In the genomic region with DNA sequence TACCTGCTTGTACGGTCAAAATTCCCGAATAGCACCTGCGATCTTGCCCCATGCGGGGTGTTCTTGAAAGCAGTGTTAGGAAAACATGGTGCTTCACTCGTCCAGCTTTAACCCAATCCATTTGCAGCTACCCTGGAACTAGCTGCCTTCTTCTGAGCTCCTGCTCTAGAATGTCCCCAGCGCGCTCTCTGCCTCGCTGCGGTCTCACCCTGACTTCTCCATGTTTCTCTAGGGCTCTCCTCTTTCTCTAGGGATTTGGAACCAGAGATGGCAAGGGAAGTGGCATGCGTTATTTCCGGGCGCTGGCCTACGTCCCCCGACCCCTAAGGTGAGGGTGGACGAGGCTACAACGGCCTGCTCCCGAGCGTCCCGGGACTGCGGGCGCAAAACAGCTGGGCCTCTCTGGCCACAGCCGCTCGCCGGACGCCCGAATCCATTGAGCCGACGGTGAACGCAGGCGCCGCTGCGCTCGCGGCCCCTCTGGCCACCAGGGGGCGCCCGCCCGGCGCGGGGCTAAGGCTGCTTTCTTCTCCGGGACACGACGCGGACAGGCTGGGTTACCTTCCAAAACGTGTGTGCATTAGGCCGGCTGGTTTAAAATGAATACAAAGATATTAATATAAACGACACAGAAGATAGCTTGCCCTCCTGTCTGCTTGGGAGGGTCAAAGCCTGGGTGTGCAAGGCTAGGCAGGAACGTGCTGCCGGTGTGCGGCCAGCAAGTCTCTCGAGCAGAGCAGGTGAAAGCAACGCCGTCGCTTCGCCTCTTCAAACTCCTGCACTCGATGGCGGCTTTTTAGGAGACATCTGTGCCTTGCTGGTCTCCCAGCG, we compare ENCODE assay signal across 8 cellular contexts. TPM values are rescaled to one million over a fixed set of nuclear protein-coding genes. Genes with fewer than 3 reads are reported as not detected.
DNase-seq lines count a peak whose midpoint lies in the region; ATAC-seq and TF ChIP-seq lines count a peak whose summit lies in the region.

No MANE protein-coding gene starts in this region.

- in situ Hi-C loops in SK-MEL-5 (cut with HindIII; ENCODE audit: low pct_unique_long_range_greater_than_20kb, low sequenced_read_pairs) = no loop called here

- no peaks in the 10 kb centered on the region for H3K36me3 Mint-ChIP-seq in activated naive CD8-positive, alpha-beta T cell treated with anti-CD3 and anti-CD28 coated beads for 36 hours

- H3K27me3 ChIP-seq in ovary (no peaks in the 10 kb centered on the region), upper lobe of left lung (no peaks in the 10 kb centered on the region)

- TF ChIP-seq EP300 in ovary (IDR thresholded peaks at IDR 0.05) = no peak
- no peak for TF ChIP-seq EP300 in upper lobe of left lung (IDR thresholded peaks at IDR 0.05)

- H3K9me3 ChIP-seq in ovary = no peaks in the 10 kb centered on the region
- no peaks in the 10 kb centered on the region for H3K9me3 ChIP-seq in upper lobe of left lung

- TF ChIP-seq CTCF in ovary (IDR thresholded peaks at IDR 0.05) (peak; percentile 88 to 100 (median 89)), upper lobe of left lung (IDR thresholded peaks at IDR 0.05) (peak; percentile 94 to 97 (median 96))

- ATAC-seq in GM21515 (IDR thresholded peaks at IDR 0.05; ENCODE audit: unreplicated experiment) = peak; percentile 72
- ATAC-seq in Right ventricle myocardium superior (ENCODE audit: poor library complexity) = peak; percentile 69
- peak; percentile 81 to 84 for ATAC-seq in upper lobe of left lung (ENCODE audit: low FRiP score in 2 of 2)

- H3K4me3 ChIP-seq in ovary = peak overlapping the region; percentile 64
- peak overlapping the region in 3 of 4 donors; percentile 72 to 90 (median 81) for H3K4me3 ChIP-seq in upper lobe of left lung

- H3K27ac ChIP-seq in ovary = peak overlapping the region; percentile 57 to 85
- peak overlapping the region; percentile 94 to 96 (median 96) for H3K27ac ChIP-seq in upper lobe of left lung

- DNase-seq in DMS153 (lab: John Stamatoyannopoulos, UW) = peak; percentile 50
- DNase-seq in HuH-7.5 (ENCODE audit: low spot score) = peak; percentile 58
- peak; percentile 81 for DNase-seq in SK-MEL-5 (ENCODE audit: low read depth, low spot score)
- peak; percentile 76 for DNase-seq in activated naive CD8-positive, alpha-beta T cell treated with anti-CD3 and anti-CD28 coated beads for 36 hours
- peak; percentile 94 for DNase-seq in Right ventricle myocardium superior
- DNase-seq in ovary = peak; percentile 74 to 89 (median 82)
- DNase-seq in upper lobe of left lung = peak; percentile 90 to 98

- intact Hi-C loops in Right ventricle myocardium superior (cut with DNase I) (loop anchor here (5.0 kb wide), 1 partner anchor 565 kb away; no protein-coding TSS in a partner anchor), ovary (cut with DNase I) (loop anchor here in 2 of 4 donors (5.0 to 10.0 kb wide), 2 partner anchors 210 to 668 kb away; no protein-coding TSS in a partner anchor)

- H3K4me3 Mint-ChIP-seq in activated naive CD8-positive, alpha-beta T cell treated with anti-CD3 and anti-CD28 coated beads for 36 hours = peak overlapping the region; percentile 61

- peaks cover 58% of the 10 kb centered on the region for H3K27me3 Mint-ChIP-seq in activated naive CD8-positive, alpha-beta T cell treated with anti-CD3 and anti-CD28 coated beads for 36 hours

- H3K27ac Mint-ChIP-seq in activated naive CD8-positive, alpha-beta T cell treated with anti-CD3 and anti-CD28 coated beads for 36 hours = no peak overlapping the region

- H3K9me3 Mint-ChIP-seq in activated naive CD8-positive, alpha-beta T cell treated with anti-CD3 and anti-CD28 coated beads for 36 hours = no peaks in the 10 kb centered on the region

- H3K4me1 Mint-ChIP-seq in activated naive CD8-positive, alpha-beta T cell treated with anti-CD3 and anti-CD28 coated beads for 36 hours = peaks cover 12% of the 10 kb centered on the region

- TF ChIP-seq POLR2A in ovary (IDR thresholded peaks at IDR 0.05) (no peak), upper lobe of left lung (IDR thresholded peaks at IDR 0.05) (peak in 2 of 4 donors; percentile 49 to 68)

- 1 to 2% (median 1%) methylated on average over 55 to 57 of the region's 57 CpGs for WGBS in ovary, 3 donors
- WGBS in upper lobe of left lung, 2 donors = 2% methylated on average over 19 to 57 of the region's 57 CpGs

- H3K36me3 ChIP-seq in ovary (no peaks in the 10 kb centered on the region), upper lobe of left lung (no peaks in the 10 kb centered on the region)

- H3K4me1 ChIP-seq in ovary (ENCODE audit: insufficient read depth) (no peaks in the 10 kb centered on the region), upper lobe of left lung (peaks cover 6 to 33% (median 17%) of the 10 kb centered on the region in 4 donors)

RNA-seq across cellular contexts. Expression of gene SPRY2, which starts 1.8 kb away (rescaled TPM):
- 90.2 and 91.0 TPM in 2 replicates for total RNA-seq in SK-MEL-5 (2014; rRNA removed; shearing (Covaris generic))
- polyA plus RNA-seq in SK-MEL-5 (2015; cell fraction: cytosol; rRNA removed) = 220 and 279 TPM in 2 replicates
- polyA plus RNA-seq in SK-MEL-5 (2015; cell fraction: nucleus; rRNA removed) = 240 and 249 TPM in 2 replicates
- under 1 TPM; 0.33 to 0.44 TPM for total RNA-seq in activated naive CD8-positive, alpha-beta T cell treated with anti-CD3 and anti-CD28 coated beads for 36 hours
- total RNA-seq in Right ventricle myocardium superior (35.8 TPM), ovary (10 to 100 TPM; 11.5 to 23.6 (median 16.5) TPM), upper lobe of left lung (10 to 100 TPM; 19.3 to 76.3 (median 50.9) TPM)
- 10 to 100 TPM; 13.6 to 28.5 TPM for polyA plus RNA-seq in ovary

Comparison
In these comparisons a context has a peak if more than half of its experiments do, and no peak if none do; other contexts are left out.
1. Peak in every context shown above with its lines: DNase-seq, ATAC-seq, H3K4me3 ChIP-seq and H3K27ac ChIP-seq.
2. RNA of gene SPRY2, which starts 1.8 kb away (total RNA-seq): 90.2 to 91.0 TPM in SK-MEL-5, 19.3 to 76.3 TPM in upper lobe of left lung, 35.8 TPM in Right ventricle myocardium superior (single experiment) and 11.5 to 23.6 TPM in ovary; 0.33 to 0.44 TPM in activated naive CD8-positive, alpha-beta T cell treated with anti-CD3 and anti-CD28 coated beads for 36 hours; every median in the first group is over 4 times any median in the second.